ENCODE assay signal across 27 cellular contexts in genomic region chr5:116291271-116291670, GRCh38.
"Had no signal": no experiment of that assay in that cellular context is flagged by ENCODE, and none has a peak within 500 bp of the region (broad histone marks: within the 10 kb centered on the region; RNA-seq: fewer than 3 reads in every experiment).

No MANE protein-coding gene starts in this region.

- H3K4me1 ChIP-seq: adrenal gland, stomach, tibial nerve had no signal

- H3K27ac ChIP-seq: adrenal gland, stomach, tibial nerve had no signal

- H3K27me3 ChIP-seq: adrenal gland, stomach, tibial nerve had no signal

- H3K36me3 ChIP-seq: adrenal gland had no signal

- H3K4me3 ChIP-seq: adrenal gland, stomach, tibial nerve had no signal

- DNase-seq: activated B cell treated with CpG ODN at 0.5 μM for 24 hours; activated CD8-positive, alpha-beta memory T cell treated with anti-CD3 and anti-CD28 coated beads, Interleukin-2, amount 10 ng/mL, durations not matched to agents 7 days and 5 days; activated CD8-positive, alpha-beta T cell treated with anti-CD3 and anti-CD28 coated beads, Interleukin-2, amount 10 ng/mL, durations not matched to agents 7 days and 5 days; activated naive CD4-positive, alpha-beta T cell; activated T-cell treated with anti-CD3 and anti-CD28 coated beads, Interleukin-2, amount 50 U/mL, for 48 hours; adrenal gland; aorta; caudate nucleus; effector CD8-positive, alpha-beta T cell; foreskin fibroblast; head of caudate nucleus; hippocampal formation; left colon; midbrain; naive thymus-derived CD4-positive, alpha-beta T cell; nucleus accumbens; posterior cingulate gyrus; right cardiac atrium; stimulated activated CD4-positive, alpha-beta T cell treated with anti-CD3 and anti-CD28 coated beads, Interleukin-15, amount 100 ng/mL, for 24 hours; stimulated activated CD4-positive, alpha-beta T cell treated with anti-CD3 and anti-CD28 coated beads, Interleukin-2, amount 100 ng/mL, for 24 hours; stimulated activated naive B cell treated with anti-CD40 and anti-IgM and Interleukin-4, amounts not matched to agents 10 μg/mL and 1 μg/mL and 100 μg/mL, for 72 hours; stomach; T-cell had no signal

- ATAC-seq: activated CD8-positive, alpha-beta memory T cell treated with anti-CD3 and anti-CD28 coated beads, Interleukin-2, amount 10 ng/mL, durations not matched to agents 7 days and 5 days; activated CD8-positive, alpha-beta T cell treated with anti-CD3 and anti-CD28 coated beads, Interleukin-2, amount 10 ng/mL, durations not matched to agents 7 days and 5 days; activated naive CD4-positive, alpha-beta T cell treated with anti-CD3 and anti-CD28 coated beads, Interleukin-2, amount 50 U/mL, for 72 hours; left colon; naive thymus-derived CD4-positive, alpha-beta T cell; right cardiac atrium; stimulated activated naive B cell treated with anti-CD40 and anti-IgM and Interleukin-4, amounts not matched to agents 10 μg/mL and 1 μg/mL and 100 μg/mL, for 72 hours; T-cell had no signal

- H3K4me3 Mint-ChIP-seq: activated B cell treated with CpG ODN at 0.5 μM for 24 hours; activated CD8-positive, alpha-beta memory T cell treated with anti-CD3 and anti-CD28 coated beads, Interleukin-2, amount 10 ng/mL, durations not matched to agents 7 days and 5 days; activated CD8-positive, alpha-beta T cell treated with anti-CD3 and anti-CD28 coated beads, Interleukin-2, amount 10 ng/mL, durations not matched to agents 7 days and 5 days; naive thymus-derived CD4-positive, alpha-beta T cell; neural crest cell; stimulated activated naive B cell treated with anti-CD40 and anti-IgM and Interleukin-4, amounts not matched to agents 10 μg/mL and 1 μg/mL and 100 μg/mL, for 72 hours; T-cell; T-helper 2 cell treated with Interferon-gamma antibody and Interleukin-4, amounts not matched to agents 5 μg/mL and 100 μg/mL, for 36 hours had no signal

- H3K27me3 Mint-ChIP-seq: activated B cell treated with CpG ODN at 0.5 μM for 24 hours; activated CD8-positive, alpha-beta memory T cell treated with anti-CD3 and anti-CD28 coated beads, Interleukin-2, amount 10 ng/mL, durations not matched to agents 7 days and 5 days; naive thymus-derived CD4-positive, alpha-beta T cell; stimulated activated naive B cell treated with anti-CD40 and anti-IgM and Interleukin-4, amounts not matched to agents 10 μg/mL and 1 μg/mL and 100 μg/mL, for 72 hours; T-cell had no signal

- H3K4me1 Mint-ChIP-seq: activated B cell treated with CpG ODN at 0.5 μM for 24 hours; activated CD8-positive, alpha-beta memory T cell treated with anti-CD3 and anti-CD28 coated beads, Interleukin-2, amount 10 ng/mL, durations not matched to agents 7 days and 5 days; naive thymus-derived CD4-positive, alpha-beta T cell; neural crest cell; stimulated activated naive B cell treated with anti-CD40 and anti-IgM and Interleukin-4, amounts not matched to agents 10 μg/mL and 1 μg/mL and 100 μg/mL, for 72 hours; T-cell had no signal

- H3K27ac Mint-ChIP-seq: activated B cell treated with CpG ODN at 0.5 μM for 24 hours; activated CD8-positive, alpha-beta memory T cell treated with anti-CD3 and anti-CD28 coated beads, Interleukin-2, amount 10 ng/mL, durations not matched to agents 7 days and 5 days; activated CD8-positive, alpha-beta T cell treated with anti-CD3 and anti-CD28 coated beads, Interleukin-2, amount 10 ng/mL, durations not matched to agents 7 days and 5 days; activated naive CD4-positive, alpha-beta T cell treated with anti-CD3 and anti-CD28 coated beads, Interleukin-2, amount 50 U/mL, for 72 hours; naive thymus-derived CD4-positive, alpha-beta T cell; stimulated activated naive B cell treated with anti-CD40 and anti-IgM and Interleukin-4, amounts not matched to agents 10 μg/mL and 1 μg/mL and 100 μg/mL, for 72 hours; T-cell had no signal
